Comparison of ENCODE assay signal across 8 cellular contexts in the genomic region with DNA sequence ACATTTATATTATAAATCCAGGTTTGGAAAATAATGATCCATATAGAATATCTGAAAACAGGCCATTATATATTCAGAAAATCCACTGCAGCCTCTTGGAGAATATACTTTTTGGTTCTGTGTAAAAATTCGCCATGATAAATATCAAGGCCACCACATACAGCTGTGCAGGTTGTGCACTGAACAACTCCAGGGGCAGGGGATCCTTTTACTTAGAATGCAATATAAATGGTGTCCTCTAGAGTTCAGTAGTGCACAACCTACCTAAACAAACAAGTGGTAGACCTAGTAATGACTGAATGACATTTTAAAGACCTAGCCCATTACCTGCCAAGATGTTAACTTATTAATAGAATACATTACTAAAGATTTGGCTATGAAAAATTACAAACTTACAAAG. TPM values are rescaled to one million over a fixed set of nuclear protein-coding genes. Genes with fewer than 3 reads are reported as not detected.
DNase-seq lines count a peak whose midpoint lies in the region; ATAC-seq and TF ChIP-seq lines count a peak whose summit lies in the region.

No MANE protein-coding gene starts in this region.

- H3K4me1 Mint-ChIP-seq in neural crest cell = peaks cover 5% of the 10 kb centered on the region

- H3K27me3 Mint-ChIP-seq in neural crest cell (ENCODE audit: low read depth) = no peaks in the 10 kb centered on the region

- H3K4me3 Mint-ChIP-seq in neural crest cell = no peak overlapping the region

- no peaks in the 10 kb centered on the region for H3K36me3 Mint-ChIP-seq in neural crest cell (ENCODE audit: low read depth)

- ATAC-seq in HG03060 (IDR thresholded peaks at IDR 0.05; ENCODE audit: low read depth, unreplicated experiment) (peak; percentile 44), HG03565 (IDR thresholded peaks at IDR 0.05; ENCODE audit: unreplicated experiment) (no peak)

- peaks cover 3% of the 10 kb centered on the region for H3K9me3 Mint-ChIP-seq in neural crest cell

- peak; percentile 9 for DNase-seq in NCI-H748 (lab: John Stamatoyannopoulos, UW; ENCODE audit: unreplicated experiment)
- no peak for DNase-seq in NCI-H748 treated with DMSO at 0.1 percent for 48 hours (lab: John Stamatoyannopoulos, UW)
- peak; percentile 4 for DNase-seq in SKM-1 (lab: John Stamatoyannopoulos, UW; ENCODE audit: unreplicated experiment)
- no peak for DNase-seq in neural crest cell (ENCODE audit: low read depth, low spot score)
- DNase-seq in superior temporal gyrus (ENCODE audit: extremely low spot score) = no peak
- no peak for DNase-seq in midbrain (lab: John Stamatoyannopoulos, UW)

- no peak overlapping the region for H3K27ac Mint-ChIP-seq in neural crest cell (ENCODE audit: unreplicated experiment)

- peak; percentile 37 for TF ChIP-seq CTCF in neural crest cell (conservative IDR thresholded peaks at IDR 0.05)

RNA-seq across cellular contexts. Expression of gene MOGAT1, which starts 22.4 kb away (rescaled TPM):
- 0.30 TPM in 1 of 2 replicates, not detected in the other for total RNA-seq in neural crest cell

RNA-seq across cellular contexts. Expression of gene FARSB, which starts 37.9 kb away (rescaled TPM):
- total RNA-seq in neural crest cell = 38.7 and 39.9 TPM in 2 replicates

Comparison
In these comparisons a context has a peak if more than half of its experiments do, and no peak if none do; other contexts are left out.
1. DNase-seq: peak in NCI-H748 (single experiment) and SKM-1 (single experiment); none in NCI-H748 treated with DMSO at 0.1 percent for 48 hours (single experiment), neural crest cell (single experiment), superior temporal gyrus (single experiment) and midbrain (single experiment).